38 cellular contexts compared by ENCODE assay signal in the genomic region with DNA sequence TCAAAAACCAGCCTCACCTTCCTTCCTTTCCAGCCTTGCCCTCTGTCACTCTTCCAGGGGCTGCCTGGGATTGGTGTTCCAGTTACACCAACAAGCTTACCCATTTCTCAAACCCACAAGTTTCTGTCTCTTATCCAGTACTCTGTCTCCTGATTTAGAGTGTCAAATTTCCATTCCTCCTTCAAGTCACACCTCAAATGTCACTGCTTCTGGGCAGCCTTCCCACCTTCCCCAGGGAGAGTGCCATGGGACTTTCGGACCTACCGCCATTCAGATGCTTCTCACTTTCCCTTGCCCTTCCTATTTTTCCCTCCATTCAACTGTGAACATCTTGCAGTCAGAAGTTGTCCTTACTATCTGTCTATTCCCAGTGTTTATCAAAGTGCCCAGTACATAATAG. TPM values are rescaled to one million over a fixed set of nuclear protein-coding genes. Genes with fewer than 3 reads are reported as not detected.
"Had no signal": no experiment of that assay in that cellular context is flagged by ENCODE, and none has a peak within 500 bp of the region (broad histone marks: within the 10 kb centered on the region; RNA-seq: fewer than 3 reads in every experiment).

No MANE protein-coding gene starts in this region.

- DNase-seq: Karpas-422, Kasumi-1, KG1, MG63, MM.1S, MV-4-11, NCI-H1048, NCI-H1092, NCI-H1092 treated with DMSO at 0.1 percent for 48 hours, NCI-H1105, NCI-H1105 treated with DMSO at 0.1 percent for 48 hours, NCI-H1417, NCI-H1417 treated with DMSO at 0.1 percent for 48 hours, NCI-H1436, NCI-H1436 treated with DMSO at 0.1 percent for 48 hours, NCI-H146, NCI-H1694, NCI-H1694 treated with DMSO at 0.1 percent for 48 hours, NCI-H187, NCI-H187 treated with DMSO at 0.1 percent for 48 hours, NCI-H1930, NCI-H2029, NCI-H2029 treated with DMSO at 0.1 percent for 48 hours, NCI-H2081, NCI-H2081 treated with DMSO at 0.1 percent for 48 hours, NCI-H2107, NCI-H2171, NCI-H2171 treated with DMSO at 0.1 percent for 48 hours, NCI-H2227 treated with DMSO at 0.1 percent for 48 hours, NCI-H345, NCI-H446, NCI-H446 treated with DMSO at 0.1 percent for 48 hours, NCI-H510A had no signal

- H3K27me3 ChIP-seq: MG63 had no signal

- H3K36me3 ChIP-seq: MG63 had no signal

- H3K4me2 ChIP-seq: KMS-11 had no signal

- H3K4me3 ChIP-seq: MG63 had no signal

- H3K27ac ChIP-seq: KMS-11 had no signal

- H3K9ac ChIP-seq: KMS-11 had no signal

RNA-seq across cellular contexts. Expression of gene GRXCR2, which starts 2.0 kb away (rescaled TPM):
- total RNA-seq: LHCN-M2, M059J, MCF 10A, NCI-H460 had no signal
